27 cellular contexts compared by ENCODE assay signal in the genomic region with DNA sequence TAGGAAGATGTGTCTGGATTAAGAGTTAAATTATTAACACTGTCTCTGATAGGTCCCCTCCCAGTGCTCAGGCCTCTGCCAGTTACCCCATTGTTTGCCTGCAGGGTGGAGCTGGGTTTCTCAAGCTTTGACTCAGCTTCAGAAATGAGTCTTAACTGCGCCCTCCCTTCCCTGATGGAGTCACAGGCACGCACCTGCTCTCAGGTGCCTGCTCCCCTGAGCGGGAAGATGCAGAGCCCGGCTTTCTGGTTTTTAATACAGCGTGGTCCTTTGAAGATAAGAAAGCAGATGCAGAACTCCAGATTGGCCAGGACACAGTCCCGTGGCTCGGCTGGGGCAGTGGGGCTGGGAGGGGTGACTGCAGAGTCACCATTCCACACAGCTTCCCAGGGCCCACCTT. TPM values are rescaled to one million over a fixed set of nuclear protein-coding genes. Genes with fewer than 3 reads are reported as not detected.
DNase-seq lines count a peak whose midpoint lies in the region; ATAC-seq and TF ChIP-seq lines count a peak whose summit lies in the region.
"Had no signal": no experiment of that assay in that cellular context is flagged by ENCODE, and none has a peak within 500 bp of the region (broad histone marks: within the 10 kb centered on the region; RNA-seq: fewer than 3 reads in every experiment).

No MANE protein-coding gene starts in this region.

- TF ChIP-seq CTCF in MCF 10A (IDR thresholded peaks at IDR 0.05; ENCODE audit: unreplicated experiment) (no peak), breast epithelium (IDR thresholded peaks at IDR 0.05) (no peak), PC-3 (conservative IDR thresholded peaks at IDR 0.05; ENCODE audit: low read depth, low read length) (no peak), esophagus squamous epithelium (IDR thresholded peaks at IDR 0.05) (peak in 1 of 6 experiments; percentile 9), CD14-positive monocyte (IDR thresholded peaks at IDR 0.05) (no peak)

- no peak overlapping the region for H3K4me2 ChIP-seq in PC-3 (ENCODE audit: low read length)

- H3K4me3 Mint-ChIP-seq in MCF 10A (ENCODE audit: unreplicated experiment) (no peak overlapping the region), CD14-positive monocyte (no peak overlapping the region)
- H3K4me3 Mint-ChIP-seq: activated CD8-positive, alpha-beta T cell treated with anti-CD3 and anti-CD28 coated beads, Interleukin-2, amount 10 ng/mL, durations not matched to agents 7 days and 5 days; activated naive CD8-positive, alpha-beta T cell treated with anti-CD3 and anti-CD28 coated beads, Interleukin-2, amount 50 U/mL, for 24 hours; CD8-positive, alpha-beta T cell had no signal

- H3K27me3 Mint-ChIP-seq in MCF 10A (ENCODE audit: insufficient read depth, unreplicated experiment) (no peaks in the 10 kb centered on the region), CD14-positive monocyte (ENCODE audit: low read depth in 3 of 3) (peaks cover 5 to 8% (median 6%) of the 10 kb centered on the region in 3 donors)

- H3K79me2 ChIP-seq in PC-3 (ENCODE audit: low read length), result no peaks in the 10 kb centered on the region

- no peaks in the 10 kb centered on the region for H4K20me1 ChIP-seq in PC-3 (ENCODE audit: low read length)

- ATAC-seq in PC-3 (peak; percentile 27; the same call in 1 of the 2 replicates), HG03439 (IDR thresholded peaks at IDR 0.05; ENCODE audit: unreplicated experiment) (no peak)
- ATAC-seq: activated CD8-positive, alpha-beta T cell treated with anti-CD3 and anti-CD28 coated beads, Interleukin-2, amount 10 ng/mL, durations not matched to agents 7 days and 5 days; activated naive CD8-positive, alpha-beta T cell treated with anti-CD3 and anti-CD28 coated beads, Interleukin-2, amount 50 U/mL, for 24 hours; CD8-positive, alpha-beta T cell; Panc1 had no signal

- TF ChIP-seq POLR2A in breast epithelium (IDR thresholded peaks at IDR 0.05) (no peak), esophagus squamous epithelium (IDR thresholded peaks at IDR 0.05) (no peak)

- H3K9me2 ChIP-seq in PC-3 (replicated peaks; ENCODE audit: low read length), result no peaks in the 10 kb centered on the region

- no TSS peak for BruUV-seq in MCF 10A (replicated peaks; lab: Mats Ljungman, UMichigan)
- BruUV-seq in PC-3 (replicated peaks; lab: Mats Ljungman, UMichigan), result no TSS peak

- no peaks in the 10 kb centered on the region for H3K9me3 ChIP-seq in breast epithelium
- H3K9me3 ChIP-seq in PC-3 (ENCODE audit: low read length), result no peaks in the 10 kb centered on the region
- no peaks in the 10 kb centered on the region for H3K9me3 ChIP-seq in esophagus squamous epithelium
- H3K9me3 ChIP-seq: neutrophil, prostate gland, sigmoid colon, SJCRH30 had no signal

- H3K27ac Mint-ChIP-seq in MCF 10A (ENCODE audit: low read depth, unreplicated experiment) (peak overlapping the region; percentile 9), CD14-positive monocyte (no peak overlapping the region)
- H3K27ac Mint-ChIP-seq: activated CD8-positive, alpha-beta T cell treated with anti-CD3 and anti-CD28 coated beads, Interleukin-2, amount 10 ng/mL, durations not matched to agents 7 days and 5 days; activated naive CD8-positive, alpha-beta T cell treated with anti-CD3 and anti-CD28 coated beads, Interleukin-2, amount 50 U/mL, for 24 hours; CD8-positive, alpha-beta T cell had no signal

- H3K9me3 Mint-ChIP-seq in MCF 10A (ENCODE audit: unreplicated experiment), result no peaks in the 10 kb centered on the region
- peaks cover 0 to 2% (median 0%) of the 10 kb centered on the region in 7 donors for H3K9me3 Mint-ChIP-seq in CD14-positive monocyte
- H3K9me3 Mint-ChIP-seq: activated naive CD8-positive, alpha-beta T cell treated with anti-CD3 and anti-CD28 coated beads, Interleukin-2, amount 50 U/mL, for 24 hours; CD8-positive, alpha-beta T cell had no signal

- H2AFZ ChIP-seq in PC-3 (ENCODE audit: low read length), result no peak overlapping the region

- no peaks in the 10 kb centered on the region for H3K36me3 ChIP-seq in breast epithelium
- H3K36me3 ChIP-seq in PC-3 (ENCODE audit: low read depth, low read length), result no peaks in the 10 kb centered on the region
- no peaks in the 10 kb centered on the region for H3K36me3 ChIP-seq in esophagus squamous epithelium
- H3K36me3 ChIP-seq: neutrophil, prostate gland, sigmoid colon, SJCRH30 had no signal

- H3K36me3 Mint-ChIP-seq in MCF 10A (ENCODE audit: insufficient read depth, unreplicated experiment) (no peaks in the 10 kb centered on the region), CD14-positive monocyte (no peaks in the 10 kb centered on the region)
- H3K36me3 Mint-ChIP-seq: CD8-positive, alpha-beta T cell had no signal

- H3K4me1 Mint-ChIP-seq in MCF 10A (ENCODE audit: insufficient read depth, unreplicated experiment), result peaks cover 11% of the 10 kb centered on the region
- H3K4me1 Mint-ChIP-seq in CD14-positive monocyte, result no peaks in the 10 kb centered on the region
- H3K4me1 Mint-ChIP-seq: activated naive CD8-positive, alpha-beta T cell treated with anti-CD3 and anti-CD28 coated beads, Interleukin-2, amount 50 U/mL, for 24 hours had no signal

- no peak overlapping the region for H3K9ac ChIP-seq in PC-3 (ENCODE audit: low read length)

- WGBS in esophagus squamous epithelium, 2 donors, result 5% methylated on average over 6 of the region's 7 CpGs; no CpG with 5 or more reads in 1 of the 2 donors

- intact Hi-C loops in MCF 10A (cut with micrococcal nuclease), result no loop called here
- intact Hi-C loops in breast epithelium (cut with DNase I; ENCODE audit: low total_unique reads), result no loop called here
- intact Hi-C loops in PC-3 (cut with micrococcal nuclease), result no loop called here
- intact Hi-C loops in esophagus squamous epithelium (cut with DNase I), result no loop called here
- intact Hi-C loops in CD14-positive monocyte (cut with micrococcal nuclease), result no loop called here

- CTCF ChIA-PET in MCF 10A (lab: Yijun Ruan, JAX), result interaction anchor here (0.6 to 3.1 kb wide), 12 partner anchors 12 to 258 kb away, joined by 3 to 20 read pairs (median 4); no protein-coding TSS in a partner anchor
- CTCF ChIA-PET in PC-3 (lab: Charles Lee), result no interaction called here

- H3K27me3 ChIP-seq in breast epithelium, result no peaks in the 10 kb centered on the region
- peaks cover 26% of the 10 kb centered on the region for H3K27me3 ChIP-seq in PC-3 (ENCODE audit: low read length)
- H3K27me3 ChIP-seq in esophagus squamous epithelium, result no peaks in the 10 kb centered on the region
- H3K27me3 ChIP-seq: sigmoid colon, SJCRH30 had no signal

- H3F3A ChIP-seq in PC-3 (ENCODE audit: low read length, unreplicated experiment), result no peaks in the 10 kb centered on the region

- peak; percentile 87 for DNase-seq in MCF 10A (ENCODE audit: unreplicated experiment)
- no peak for DNase-seq in breast epithelium (ENCODE audit: low spot score in 2 of 2)
- DNase-seq in PC-3, result peak; percentile 73
- DNase-seq in esophagus squamous epithelium (lab: John Stamatoyannopoulos, UW), result no peak
- no peak for DNase-seq in CD14-positive monocyte (ENCODE audit: low spot score)
- no peak for DNase-seq in NOMO-1 treated with dmso at 0.1 percent for 144 hours (lab: John Stamatoyannopoulos, UW; ENCODE audit: unreplicated experiment)
- no peak for DNase-seq in NCI-H524 treated with DMSO at 0.1 percent for 48 hours (lab: John Stamatoyannopoulos, UW)
- DNase-seq: activated CD8-positive, alpha-beta T cell treated with anti-CD3 and anti-CD28 coated beads, Interleukin-2, amount 10 ng/mL, durations not matched to agents 7 days and 5 days; activated gamma-delta T cell treated with Interleukin-2 at 50 U/mL for 16 hours; activated naive CD8-positive, alpha-beta T cell treated with anti-CD3 and anti-CD28 coated beads, Interleukin-2, amount 50 U/mL, for 24 hours; AML-193; CD8-positive, alpha-beta T cell; cerebellar nuclear complex; dorsolateral prefrontal cortex; foreskin fibroblast; mesenchymal stem cell; NCI-H187; NCI-H226; sigmoid colon; SJCRH30; stimulated activated CD4-positive, alpha-beta T cell treated with anti-CD3 and anti-CD28 coated beads, Interleukin-15, amount 100 ng/mL, for 24 hours; trophoblast cell had no signal

- POLR2A ChIA-PET in MCF 10A (lab: Yijun Ruan, JAX), result interaction anchor here (0.7 to 3.6 kb wide), 12 partner anchors 8 to 226 kb away, joined by 3 to 30 read pairs (median 4); partner anchors contain the start of gene SPRR1A
- POLR2A ChIA-PET in PC-3 (lab: Charles Lee; ENCODE audit: unreplicated experiment), result no interaction called here

- H3K4me3 ChIP-seq in breast epithelium, result no peak overlapping the region
- no peak overlapping the region for H3K4me3 ChIP-seq in PC-3 (ENCODE audit: low read length)
- H3K4me3 ChIP-seq in esophagus squamous epithelium, result no peak overlapping the region
- H3K4me3 ChIP-seq: dorsolateral prefrontal cortex, prostate gland, sigmoid colon, SJCRH30 had no signal

- H3K27ac ChIP-seq in breast epithelium (no peak overlapping the region), PC-3 (ENCODE audit: low read length) (no peak overlapping the region), esophagus squamous epithelium (peak overlapping the region; percentile 64 to 87 (median 76))
- H3K27ac ChIP-seq: dorsolateral prefrontal cortex, neutrophil, prostate gland, sigmoid colon, SJCRH30 had no signal

- H3K4me1 ChIP-seq in breast epithelium (no peaks in the 10 kb centered on the region), PC-3 (ENCODE audit: insufficient read depth, low read length) (peaks cover 9% of the 10 kb centered on the region; the same call in 1 of the 2 replicates), esophagus squamous epithelium (peaks cover 0 to 41% (median 11%) of the 10 kb centered on the region in 3 donors)
- H3K4me1 ChIP-seq: prostate gland, sigmoid colon, SJCRH30 had no signal

RNA-seq across cellular contexts. Expression of gene SPRR4, which starts 3.2 kb away (rescaled TPM):
- total RNA-seq in MCF 10A (2022), result not detected in 2 replicates
- total RNA-seq in breast epithelium, result not detected
- not detected in 2 replicates for total RNA-seq in PC-3 (2014; rRNA removed)
- total RNA-seq in esophagus squamous epithelium, result 1 to 10 TPM in 2 of 4 donors, under 1 TPM in 1, not detected in 1; 0.64 to 6.4 (median 1.3) TPM
- not detected for polyA plus RNA-seq in CD14-positive monocyte
- total RNA-seq: activated CD8-positive, alpha-beta T cell treated with anti-CD3 and anti-CD28 coated beads, Interleukin-2, amount 10 ng/mL, durations not matched to agents 7 days and 5 days; CD8-positive, alpha-beta T cell; dorsolateral prefrontal cortex; endothelial cell of umbilical vein; prostate gland; sigmoid colon; SJCRH30 had no signal
- polyA plus RNA-seq: endothelial cell of umbilical vein, sigmoid colon had no signal

RNA-seq across cellular contexts. Expression of gene SPRR1A, which starts 16.7 kb away (rescaled TPM):
- total RNA-seq in MCF 10A (2022) (not detected in 2 replicates), breast epithelium (not detected), PC-3 (2014; rRNA removed) (not detected in 2 replicates), esophagus squamous epithelium (1,000 to 10,000 TPM in 1 of 4 donors, 100 to 1,000 TPM in 2, 10 to 100 TPM in 1; 57.4 to 1,951 (median 348) TPM)
- not detected for polyA plus RNA-seq in CD14-positive monocyte
- total RNA-seq: activated CD8-positive, alpha-beta T cell treated with anti-CD3 and anti-CD28 coated beads, Interleukin-2, amount 10 ng/mL, durations not matched to agents 7 days and 5 days; CD8-positive, alpha-beta T cell; dorsolateral prefrontal cortex; endothelial cell of umbilical vein; prostate gland; sigmoid colon; SJCRH30 had no signal
- polyA plus RNA-seq: endothelial cell of umbilical vein, sigmoid colon had no signal

RNA-seq across cellular contexts. Expression of gene SPRR5, which starts 20.2 kb away (rescaled TPM):
- total RNA-seq in MCF 10A (2022), result not detected in 2 replicates
- not detected for total RNA-seq in breast epithelium
- not detected in 2 replicates for total RNA-seq in PC-3 (2014; rRNA removed)
- total RNA-seq in esophagus squamous epithelium, result 1 to 10 TPM in 2 of 4 donors, not detected in 2; 1.3 to 2.2 TPM
- not detected for polyA plus RNA-seq in CD14-positive monocyte
- total RNA-seq: activated CD8-positive, alpha-beta T cell treated with anti-CD3 and anti-CD28 coated beads, Interleukin-2, amount 10 ng/mL, durations not matched to agents 7 days and 5 days; CD8-positive, alpha-beta T cell; dorsolateral prefrontal cortex; endothelial cell of umbilical vein; prostate gland; sigmoid colon; SJCRH30 had no signal
- polyA plus RNA-seq: endothelial cell of umbilical vein, sigmoid colon had no signal

RNA-seq across cellular contexts. Expression of gene SPRR3, which starts 34.3 kb away (rescaled TPM):
- total RNA-seq in MCF 10A (2022) (not detected in 2 replicates), breast epithelium (not detected), PC-3 (2014; rRNA removed) (0.51 TPM in 1 of 2 replicates, not detected in the other), esophagus squamous epithelium (over 10,000 TPM in 1 of 4 donors, 1,000 to 10,000 TPM in 3; 7,283 to 22,357 (median 8,768) TPM)
- not detected for polyA plus RNA-seq in CD14-positive monocyte
- total RNA-seq: activated CD8-positive, alpha-beta T cell treated with anti-CD3 and anti-CD28 coated beads, Interleukin-2, amount 10 ng/mL, durations not matched to agents 7 days and 5 days; CD8-positive, alpha-beta T cell; dorsolateral prefrontal cortex; endothelial cell of umbilical vein; prostate gland; sigmoid colon; SJCRH30 had no signal
- polyA plus RNA-seq: endothelial cell of umbilical vein had no signal

RNA-seq across cellular contexts. Expression of gene IVL, which starts 58.9 kb away (rescaled TPM):
- total RNA-seq in MCF 10A (2022) (0.33 and 0.56 TPM in 2 replicates), breast epithelium (not detected), PC-3 (2014; rRNA removed) (0.55 and 1.0 TPM in 2 replicates), esophagus squamous epithelium (100 to 1,000 TPM; 155 to 336 (median 262) TPM)
- not detected for polyA plus RNA-seq in CD14-positive monocyte
- total RNA-seq: activated CD8-positive, alpha-beta T cell treated with anti-CD3 and anti-CD28 coated beads, Interleukin-2, amount 10 ng/mL, durations not matched to agents 7 days and 5 days; CD8-positive, alpha-beta T cell; dorsolateral prefrontal cortex; endothelial cell of umbilical vein; sigmoid colon; SJCRH30 had no signal
- polyA plus RNA-seq: endothelial cell of umbilical vein had no signal

Comparison
In these comparisons a context has a peak if more than half of its experiments do, and no peak if none do; other contexts are left out.
1. DNase-seq: peak in MCF 10A (single experiment) and PC-3 (single experiment); none in breast epithelium (0 of 2), esophagus squamous epithelium (single experiment), CD14-positive monocyte (single experiment), NOMO-1 treated with dmso at 0.1 percent for 144 hours (single experiment) and NCI-H524 treated with DMSO at 0.1 percent for 48 hours (single experiment).
2. H3K27ac ChIP-seq: peak in esophagus squamous epithelium (4 of 4); none in breast epithelium (0 of 2) and PC-3 (single experiment).
3. RNA of gene SPRR1A, which starts 16.7 kb away (total RNA-seq): 57.4 to 1,951 TPM in esophagus squamous epithelium; not detected in MCF 10A, not detected in breast epithelium and not detected in PC-3; every median in the first group is over 10 times any median in the second.